Comparison of ENCODE assay signal across 35 cellular contexts in the genomic region with DNA sequence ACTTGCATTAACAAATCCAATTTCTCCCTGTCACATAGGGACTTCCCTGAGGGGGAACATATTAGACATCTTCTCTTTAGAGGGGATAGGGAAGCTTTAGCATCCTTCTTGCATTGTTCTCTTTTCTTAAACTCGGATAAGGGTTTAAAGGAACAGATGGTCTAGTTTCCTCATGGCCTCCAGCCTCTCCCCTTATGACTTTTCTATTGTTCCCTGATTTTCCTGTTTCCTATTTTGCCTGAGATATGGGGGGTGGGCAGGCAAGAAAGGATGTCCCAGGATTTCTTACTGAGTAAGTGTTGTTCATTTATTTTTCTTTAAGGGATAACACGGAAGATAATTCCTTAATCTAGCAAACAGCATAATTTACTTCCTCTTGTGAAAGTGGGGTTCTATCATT.
DNase-seq lines count a peak whose midpoint lies in the region; ATAC-seq, FAIRE-seq and TF ChIP-seq lines count a peak whose summit lies in the region.
"Had no signal": no experiment of that assay in that cellular context is flagged by ENCODE, and none has a peak within 500 bp of the region (broad histone marks: within the 10 kb centered on the region; RNA-seq: fewer than 3 reads in every experiment).

No MANE protein-coding gene starts in this region.

- CTCF ChIA-PET in HepG2 (lab: Yijun Ruan, JAX; ENCODE audit: low intra/inter-chr PET ratio, low total read pairs) = no interaction called here

- H3K27ac Mint-ChIP-seq in endothelial cell (ENCODE audit: unreplicated experiment) = peak overlapping the region; percentile 98
- H3K27ac Mint-ChIP-seq: B cell; CD14-positive monocyte; CD4-positive, alpha-beta memory T cell; CD4-positive, alpha-beta T cell; CD4-positive, CD25-positive, alpha-beta regulatory T cell; CD8-positive, alpha-beta memory T cell; CD8-positive, alpha-beta T cell had no signal

- ATAC-seq in HepG2 = no peak
- ATAC-seq in right lobe of liver = peak in 3 of 4 donors; percentile 17 to 49 (median 48)
- ATAC-seq: A549; CD8-positive, alpha-beta T cell had no signal

- H2AFZ ChIP-seq in HepG2 (ENCODE audit: low read length) = no peak overlapping the region

- no peak for DNase-seq in HepG2 (ENCODE audit: low spot score)
- DNase-seq in endothelial cell (ENCODE audit: low spot score) = no peak
- no peak for DNase-seq in right lobe of liver
- DNase-seq in ecto neural progenitor cell (ENCODE audit: low spot score) = no peak
- no peak for DNase-seq in AG08395 (ENCODE audit: low spot score)
- DNase-seq: 8988T; ACHN; AML-193; BE2C; C1 segment of cervical spinal cord; Caco-2; Calu3; CD4-positive, alpha-beta memory T cell; CD4-positive, alpha-beta T cell; CD4-positive, CD25-positive, alpha-beta regulatory T cell; CD8-positive, alpha-beta memory T cell; CD8-positive, alpha-beta T cell; COR-L47; DMS 273 treated with DMSO at 0.1 percent for 48 hours; DMS153; DMS53; DMS79; DMS79 treated with DMSO at 0.1 percent for 48 hours; DND-41; EL had no signal

- POLR2A ChIA-PET in HepG2 (lab: Yijun Ruan, JAX) = no interaction called here

- H3K9me3 Mint-ChIP-seq in endothelial cell (ENCODE audit: unreplicated experiment) = no peaks in the 10 kb centered on the region
- H3K9me3 Mint-ChIP-seq: CD4-positive, alpha-beta memory T cell; CD4-positive, alpha-beta T cell; CD4-positive, CD25-positive, alpha-beta regulatory T cell; CD8-positive, alpha-beta memory T cell; CD8-positive, alpha-beta T cell had no signal

- H3K4me2 ChIP-seq in HepG2 (ENCODE audit: low read depth, low read length) = no peak overlapping the region
- H3K4me2 ChIP-seq: A549; BLaER1; BLaER1 treated with 17β-estradiol and CSF1 and Interleukin-3, amounts not matched to agents 10 nM and 100 nM had no signal

- in situ Hi-C loops in HepG2 (cut with HindIII; ENCODE audit: extremely low pct_ligation_motif_present, low pct_unique_long_range_greater_than_20kb) = no loop called here

- H3K9ac ChIP-seq in liver (ENCODE audit: low read depth in 1 of 2, low read length in 2 of 2) (no peak overlapping the region), HepG2 (ENCODE audit: insufficient read depth, low read depth, low read length) (no peak overlapping the region)
- H3K9ac ChIP-seq: BLaER1; BLaER1 treated with 17β-estradiol and CSF1 and Interleukin-3, amounts not matched to agents 10 nM and 100 nM had no signal

- no peak for TF ChIP-seq POLR2A in HepG2 (IDR thresholded peaks at IDR 0.05; ENCODE audit: insufficient read depth in 1 of 2, low read depth in 2 of 2, low read length in 2 of 2)
- no peak for TF ChIP-seq POLR2A in right lobe of liver (IDR thresholded peaks at IDR 0.05)

- H3K36me3 Mint-ChIP-seq in endothelial cell (ENCODE audit: low read depth, unreplicated experiment) = no peaks in the 10 kb centered on the region
- H3K36me3 Mint-ChIP-seq: CD14-positive monocyte; CD4-positive, alpha-beta memory T cell; CD4-positive, CD25-positive, alpha-beta regulatory T cell; CD8-positive, alpha-beta memory T cell; CD8-positive, alpha-beta T cell had no signal

- BruUV-seq in HepG2 (replicated peaks; lab: Mats Ljungman, UMichigan) = no TSS peak

- peaks cover 20% of the 10 kb centered on the region for H3K4me1 Mint-ChIP-seq in endothelial cell (ENCODE audit: unreplicated experiment)
- H3K4me1 Mint-ChIP-seq: B cell; CD14-positive monocyte; CD4-positive, alpha-beta memory T cell; CD4-positive, CD25-positive, alpha-beta regulatory T cell; CD8-positive, alpha-beta memory T cell had no signal

- H3K4me3 Mint-ChIP-seq in endothelial cell (ENCODE audit: unreplicated experiment) = no peak overlapping the region
- H3K4me3 Mint-ChIP-seq: B cell; CD14-positive monocyte; CD4-positive, alpha-beta memory T cell; CD4-positive, alpha-beta T cell; CD4-positive, CD25-positive, alpha-beta regulatory T cell; CD8-positive, alpha-beta memory T cell; CD8-positive, alpha-beta T cell had no signal

- no peak for FAIRE-seq in HepG2 (lab: Jason Lieb, UNC)
- FAIRE-seq: A204.1, A549, D721Med had no signal

- no peaks in the 10 kb centered on the region for H3K4me1 ChIP-seq in liver (ENCODE audit: control insufficient read depth in 4 of 4, insufficient read depth in 4 of 4, low read length in 3 of 4)
- H3K4me1 ChIP-seq in HepG2 (ENCODE audit: insufficient read depth, low read length) = no peaks in the 10 kb centered on the region
- no peaks in the 10 kb centered on the region for H3K4me1 ChIP-seq in right lobe of liver
- H3K4me1 ChIP-seq: A549; BE2C; BLaER1; BLaER1 treated with 17β-estradiol and CSF1 and Interleukin-3, amounts not matched to agents 10 nM and 100 nM; Caco-2 had no signal

- H3K4me3 ChIP-seq in liver (ENCODE audit: low read depth in 1 of 3, low read length in 3 of 3) = no peak overlapping the region
- H3K4me3 ChIP-seq in HepG2 (replicated peaks in 1 of 3; ENCODE audit: insufficient read depth in 1 of 3, low read depth in 2 of 3, low read length in 3 of 3) = no peak overlapping the region
- H3K4me3 ChIP-seq in right lobe of liver = no peak overlapping the region
- H3K4me3 ChIP-seq: A549; BLaER1; BLaER1 treated with 17β-estradiol and CSF1 and Interleukin-3, amounts not matched to agents 10 nM and 100 nM had no signal

- H4K20me1 ChIP-seq in HepG2 (ENCODE audit: insufficient read depth, low read length) = no peaks in the 10 kb centered on the region
- H4K20me1 ChIP-seq: BLaER1 had no signal

- TF ChIP-seq EP300 in HepG2 (IDR thresholded peaks at IDR 0.05; ENCODE audit: low read depth in 2 of 2, low read length in 2 of 2) (no peak), HepG2 (CRISPR knock-in tag; IDR thresholded peaks at IDR 0.05; ENCODE audit: borderline replicate concordance) (no peak)

- H3K36me3 ChIP-seq in liver (ENCODE audit: control insufficient read depth in 4 of 4, insufficient read depth in 3 of 4, low read depth in 1 of 4, low read length in 3 of 4) (no peaks in the 10 kb centered on the region), HepG2 (replicated peaks in 1 of 2; ENCODE audit: control insufficient read depth in 1 of 2, insufficient read depth in 2 of 2, low read length in 2 of 2) (no peaks in the 10 kb centered on the region), right lobe of liver (no peaks in the 10 kb centered on the region)
- H3K36me3 ChIP-seq: BE2C; BLaER1; BLaER1 treated with 17β-estradiol and CSF1 and Interleukin-3, amounts not matched to agents 10 nM and 100 nM had no signal

- TF ChIP-seq RAD21 in liver (IDR thresholded peaks at IDR 0.05) (no peak), HepG2 (CRISPR knock-in tag; IDR thresholded peaks at IDR 0.05) (no peak)

- H3K27me3 ChIP-seq in liver (ENCODE audit: control insufficient read depth in 4 of 4, insufficient read depth in 4 of 4, low read length in 3 of 4) (peaks cover 0 to 3% (median 0%) of the 10 kb centered on the region in 4 donors), HepG2 (ENCODE audit: control insufficient read depth in 1 of 2, insufficient read depth in 2 of 2, low read length in 2 of 2) (no peaks in the 10 kb centered on the region), right lobe of liver (no peaks in the 10 kb centered on the region)
- H3K27me3 ChIP-seq: BE2C had no signal

- H3K27ac ChIP-seq in liver (ENCODE audit: low read depth in 1 of 2, low read length in 2 of 2) (no peak overlapping the region), HepG2 (ENCODE audit: extremely low read length, insufficient read depth, low read length) (no peak overlapping the region), right lobe of liver (no peak overlapping the region)
- H3K27ac ChIP-seq: 22Rv1; A549; BLaER1; BLaER1 treated with 17β-estradiol and CSF1 and Interleukin-3, amounts not matched to agents 10 nM and 100 nM; C4-2B had no signal

- intact Hi-C loops in HepG2 (cut with micrococcal nuclease; ENCODE audit: unreplicated experiment) = no loop called here
- intact Hi-C loops in right lobe of liver (cut with DNase I) = no loop called here

- TF ChIP-seq CTCF in liver (IDR thresholded peaks at IDR 0.05; ENCODE audit: low read depth, low read length, missing input control) (no peak), HepG2 (CRISPR knock-in tag; IDR thresholded peaks at IDR 0.05) (no peak), endothelial cell (IDR thresholded peaks at IDR 0.05; ENCODE audit: unreplicated experiment) (no peak), right lobe of liver (IDR thresholded peaks at IDR 0.05) (no peak)

- 52% methylated on average over 2 of the region's 2 CpGs for WGBS in liver
- 4% methylated on average over 2 of the region's 2 CpGs for WGBS in HepG2 (ENCODE audit: low lambda C conversion rate)
- WGBS in right lobe of liver (ENCODE audit: insufficient coverage, low coverage, low lambda C conversion rate, missing lambda C conversion rate) = 25% methylated on average over 2 of the region's 2 CpGs

- no peaks in the 10 kb centered on the region for H3K27me3 Mint-ChIP-seq in endothelial cell (ENCODE audit: unreplicated experiment)
- H3K27me3 Mint-ChIP-seq: B cell; CD4-positive, CD25-positive, alpha-beta regulatory T cell had no signal

- H3K9me3 ChIP-seq in liver (ENCODE audit: control insufficient read depth in 4 of 4, low read length in 3 of 4) = no peaks in the 10 kb centered on the region
- no peaks in the 10 kb centered on the region for H3K9me3 ChIP-seq in HepG2 (ENCODE audit: low read length)
- no peaks in the 10 kb centered on the region for H3K9me3 ChIP-seq in right lobe of liver
- H3K9me3 ChIP-seq: A549; BE2C; BLaER1; BLaER1 treated with 17β-estradiol and CSF1 and Interleukin-3, amounts not matched to agents 10 nM and 100 nM; Caco-2 had no signal

- no peaks in the 10 kb centered on the region for H3K79me2 ChIP-seq in HepG2 (ENCODE audit: insufficient read depth, low read length)

TF ChIP-seq in liver, 16 proteins besides CTCF, POLR2A, EP300 and RAD21:
- no peak for TF ChIP-seq HNF4A (conservative IDR thresholded peaks at IDR 0.05)
- TF ChIP-seq SP1 (IDR thresholded peaks at IDR 0.05) = no peak
- TF ChIP-seq GABPA (IDR thresholded peaks at IDR 0.05 in 1 of 2, conservative IDR thresholded peaks at IDR 0.05 in 1 of 2) = no peak
- peak; percentile 36 for TF ChIP-seq NR2F2 (IDR thresholded peaks at IDR 0.05)

TF ChIP-seq in HepG2, 621 proteins besides CTCF, POLR2A, EP300 and RAD21 (continues in another document):
- TF ChIP-seq, protein P1, sequence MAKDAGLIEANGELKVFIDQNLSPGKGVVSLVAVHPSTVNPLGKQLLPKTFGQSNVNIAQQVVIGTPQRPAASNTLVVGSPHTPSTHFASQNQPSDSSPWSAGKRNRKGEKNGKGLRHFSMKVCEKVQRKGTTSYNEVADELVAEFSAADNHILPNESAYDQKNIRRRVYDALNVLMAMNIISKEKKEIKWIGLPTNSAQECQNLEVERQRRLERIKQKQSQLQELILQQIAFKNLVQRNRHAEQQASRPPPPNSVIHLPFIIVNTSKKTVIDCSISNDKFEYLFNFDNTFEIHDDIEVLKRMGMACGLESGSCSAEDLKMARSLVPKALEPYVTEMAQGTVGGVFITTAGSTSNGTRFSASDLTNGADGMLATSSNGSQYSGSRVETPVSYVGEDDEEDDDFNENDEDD (CRISPR knock-in tag; IDR thresholded peaks at IDR 0.05; ENCODE audit: borderline replicate concordance) = no peak
- TF ChIP-seq SALL2 (CRISPR knock-in tag; IDR thresholded peaks at IDR 0.05) = no peak
